8 cellular contexts compared by ENCODE assay signal in genomic region chr1:101357444-101357986, GRCh38.
DNase-seq lines count a peak whose midpoint lies in the region; ATAC-seq and TF ChIP-seq lines count a peak whose summit lies in the region.

No MANE protein-coding gene starts in this region.

- H2AFZ ChIP-seq in OCI-LY3 (ENCODE audit: low read depth, low read length) (no peak overlapping the region), neural cell (ENCODE audit: low read depth, low read length) (no peak overlapping the region)

- intact Hi-C loops in esophagus squamous epithelium (cut with DNase I) = loop anchor here (10.0 kb wide), 1 partner anchor 53 kb away; no protein-coding TSS in a partner anchor

- H4K20me1 ChIP-seq in DOHH2 (ENCODE audit: control insufficient read depth, insufficient read depth, low read depth, low read length) = no peaks in the 10 kb centered on the region
- no peaks in the 10 kb centered on the region for H4K20me1 ChIP-seq in OCI-LY3 (ENCODE audit: insufficient read depth, low read length)
- H4K20me1 ChIP-seq in neural cell (ENCODE audit: insufficient read depth) = no peaks in the 10 kb centered on the region

- TF ChIP-seq CTCF in DOHH2 (IDR thresholded peaks at IDR 0.05; ENCODE audit: low read depth, low read length, poor library complexity, severe bottlenecking) (peak; percentile 95), OCI-LY3 (IDR thresholded peaks at IDR 0.05; ENCODE audit: low read depth, low read length) (peak; percentile 77), esophagus squamous epithelium (IDR thresholded peaks at IDR 0.05) (peak; percentile 61 to 84 (median 69)), neural cell (IDR thresholded peaks at IDR 0.05; ENCODE audit: poor library complexity, severe bottlenecking) (peak; percentile 84), thoracic aorta (IDR thresholded peaks at IDR 0.05) (peak; percentile 75)

- H3K36me3 ChIP-seq in DOHH2 (ENCODE audit: control insufficient read depth, low read length) (no peaks in the 10 kb centered on the region), OCI-LY3 (replicated peaks; ENCODE audit: low read depth, low read length) (no peaks in the 10 kb centered on the region), esophagus squamous epithelium (no peaks in the 10 kb centered on the region), neural cell (ENCODE audit: insufficient read depth, low read length) (no peaks in the 10 kb centered on the region), thoracic aorta (no peaks in the 10 kb centered on the region)

- H3K9me2 ChIP-seq in DOHH2 (replicated peaks; ENCODE audit: control insufficient read depth, low read length) = no peaks in the 10 kb centered on the region
- H3K9me2 ChIP-seq in neural cell (ENCODE audit: insufficient read depth, low read length) = no peaks in the 10 kb centered on the region

- no peaks in the 10 kb centered on the region for H3F3A ChIP-seq in DOHH2 (ENCODE audit: control insufficient read depth, insufficient read depth)
- no peaks in the 10 kb centered on the region for H3F3A ChIP-seq in neural cell (ENCODE audit: insufficient read depth, low read length, poor library complexity, severe bottlenecking)

- TF ChIP-seq POLR2A in esophagus squamous epithelium (IDR thresholded peaks at IDR 0.05) = no peak

- H3K9ac ChIP-seq in OCI-LY3 (ENCODE audit: low read length) (no peak overlapping the region), neural cell (ENCODE audit: low read length) (no peak overlapping the region)

- H3K4me1 ChIP-seq in DOHH2 (ENCODE audit: control insufficient read depth, low read length) (no peaks in the 10 kb centered on the region), OCI-LY3 (ENCODE audit: low read length) (peaks cover 22% of the 10 kb centered on the region), esophagus squamous epithelium (peaks cover 0 to 7% (median 0%) of the 10 kb centered on the region in 3 donors), thoracic aorta (ENCODE audit: control insufficient read depth in 1 of 2, low read depth in 2 of 2) (no peaks in the 10 kb centered on the region)

- no peaks in the 10 kb centered on the region for H3K79me2 ChIP-seq in DOHH2 (ENCODE audit: control insufficient read depth, low read length)
- no peaks in the 10 kb centered on the region for H3K79me2 ChIP-seq in OCI-LY3 (ENCODE audit: low read length)
- no peaks in the 10 kb centered on the region for H3K79me2 ChIP-seq in neural cell (replicated peaks; ENCODE audit: insufficient read depth, low read length)

- WGBS in esophagus squamous epithelium, 2 donors = 54 to 63% methylated on average over 1 to 4 of the region's 4 CpGs

- H3K4me3 ChIP-seq in DOHH2 (ENCODE audit: low read length) = no peak overlapping the region
- H3K4me3 ChIP-seq in OCI-LY3 (ENCODE audit: low read length) = no peak overlapping the region
- no peak overlapping the region for H3K4me3 ChIP-seq in esophagus squamous epithelium
- H3K4me3 ChIP-seq in neural cell (ENCODE audit: low read length) = no peak overlapping the region
- no peak overlapping the region for H3K4me3 ChIP-seq in thoracic aorta

- H3K27ac ChIP-seq in DOHH2 (ENCODE audit: low read depth, low read length) (no peak overlapping the region), OCI-LY3 (ENCODE audit: low read length) (no peak overlapping the region), esophagus squamous epithelium (no peak overlapping the region), neural cell (ENCODE audit: low read length) (no peak overlapping the region), thoracic aorta (no peak overlapping the region)

- ATAC-seq in GM21529 (IDR thresholded peaks at IDR 0.05; ENCODE audit: unreplicated experiment) = peak; percentile 96
- peak; percentile 86 for ATAC-seq in thoracic aorta (ENCODE audit: insufficient number of reproducible peaks, low FRiP score, low read depth)

- DNase-seq in HuH-7 (ENCODE audit: low spot score) (peak; percentile 57), activated T-cell treated with anti-CD3 and anti-CD28 coated beads for 48 hours (ENCODE audit: low read depth) (peak; percentile 39), esophagus squamous epithelium (lab: John Stamatoyannopoulos, UW) (no peak), thoracic aorta (ENCODE audit: low spot score) (no peak)

- H3K9me3 ChIP-seq in DOHH2 (ENCODE audit: control insufficient read depth, insufficient read depth, low read length) = no peaks in the 10 kb centered on the region
- H3K9me3 ChIP-seq in OCI-LY3 (ENCODE audit: insufficient read depth, low read length) = no peaks in the 10 kb centered on the region
- no peaks in the 10 kb centered on the region for H3K9me3 ChIP-seq in esophagus squamous epithelium
- H3K9me3 ChIP-seq in neural cell (ENCODE audit: low read length) = no peaks in the 10 kb centered on the region
- no peaks in the 10 kb centered on the region for H3K9me3 ChIP-seq in thoracic aorta

- H3K27me3 ChIP-seq in DOHH2 (ENCODE audit: control insufficient read depth, low read length) (0 out of 2 replicates have a peak, but pooled peaks cover 8% of the 10 kb centered on the region), OCI-LY3 (ENCODE audit: low read depth, low read length) (0 out of 2 replicates have a peak, but pooled peaks cover 9% of the 10 kb centered on the region), esophagus squamous epithelium (no peaks in the 10 kb centered on the region), neural cell (ENCODE audit: insufficient read depth, low read depth, low read length) (no peaks in the 10 kb centered on the region), thoracic aorta (replicated peaks; ENCODE audit: insufficient read depth) (no peaks in the 10 kb centered on the region)

- no peak overlapping the region for H3K4me2 ChIP-seq in DOHH2 (ENCODE audit: low read length)
- 0 out of 2 replicates have a peak overlapping the region, but pooled peaks have one; percentile 10 for H3K4me2 ChIP-seq in OCI-LY3 (ENCODE audit: low read length)
- H3K4me2 ChIP-seq in neural cell (ENCODE audit: low read length) = no peak overlapping the region

- no peak for TF ChIP-seq EP300 in neural cell (conservative IDR thresholded peaks at IDR 0.05; ENCODE audit: poor library complexity, severe bottlenecking)

- peak; percentile 81 for TF ChIP-seq RAD21 in neural cell (conservative IDR thresholded peaks at IDR 0.05)

TF ChIP-seq in neural cell, 6 proteins besides CTCF, POLR2A, EP300 and RAD21:
- peak; percentile 85 for TF ChIP-seq SMC3 (conservative IDR thresholded peaks at IDR 0.05; ENCODE audit: poor library complexity)
- no peak for TF ChIP-seq MXI1 (conservative IDR thresholded peaks at IDR 0.05; ENCODE audit: poor library complexity, severe bottlenecking)

Comparison
In these comparisons a context has a peak if more than half of its experiments do, and no peak if none do; other contexts are left out.
1. DNase-seq: peak in HuH-7 (single experiment) and activated T-cell treated with anti-CD3 and anti-CD28 coated beads for 48 hours (single experiment); none in esophagus squamous epithelium (single experiment) and thoracic aorta (single experiment).
2. Peak in every context shown above with its lines, with median percentiles within 50 percentile points of each other: CTCF ChIP-seq.